Comparison of ENCODE assay signal across 26 cellular contexts in the genomic region with DNA sequence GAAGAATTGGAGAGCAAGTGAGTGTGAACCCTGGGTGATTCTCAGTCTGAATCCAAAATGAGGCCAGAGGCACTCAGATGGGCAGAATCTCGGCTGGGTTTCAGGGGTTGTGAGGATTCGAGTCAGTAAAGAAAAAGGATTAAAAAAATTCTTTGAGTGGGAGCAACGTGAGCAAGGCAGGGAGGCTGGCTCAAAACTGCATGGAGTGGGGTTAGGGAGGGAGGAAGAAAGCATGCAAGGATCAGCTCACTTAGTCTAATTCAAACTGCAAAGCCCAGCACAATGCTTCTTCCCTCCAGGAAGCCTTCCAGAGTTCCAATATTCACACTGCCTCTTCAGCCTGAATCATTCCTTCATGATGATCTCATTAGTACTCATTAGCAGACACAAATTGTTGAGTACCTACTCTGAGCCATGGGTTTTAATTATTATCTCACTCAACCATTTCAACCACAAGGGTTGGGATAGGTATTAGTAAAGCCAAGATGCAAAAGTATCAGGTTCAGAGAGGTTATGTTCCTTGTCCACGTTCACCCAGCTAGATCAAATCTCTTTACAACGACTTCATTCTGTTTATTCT.
DNase-seq lines count a peak whose midpoint lies in the region; ATAC-seq and TF ChIP-seq lines count a peak whose summit lies in the region.
"Had no signal": no experiment of that assay in that cellular context is flagged by ENCODE, and none has a peak within 500 bp of the region (broad histone marks: within the 10 kb centered on the region; RNA-seq: fewer than 3 reads in every experiment).

No MANE protein-coding gene starts in this region.

- no peak overlapping the region for H3K56ac ChIP-seq in mesendoderm (ENCODE audit: low read length)

- H4K8ac ChIP-seq in mesendoderm (ENCODE audit: low read depth, low read length): no peak overlapping the region

- no peak overlapping the region for H3K4me2 ChIP-seq in mesendoderm (ENCODE audit: low read length)

- H3K27me3 ChIP-seq in dorsolateral prefrontal cortex: no peaks in the 10 kb centered on the region
- no peaks in the 10 kb centered on the region for H3K27me3 ChIP-seq in mesendoderm (ENCODE audit: insufficient read depth, low read length, poor library complexity)
- H3K27me3 ChIP-seq: cardiac muscle cell, ovary had no signal

- no peaks in the 10 kb centered on the region for H3K4me1 ChIP-seq in mesendoderm (ENCODE audit: control insufficient read depth, low read depth, low read length)
- H3K4me1 ChIP-seq: adrenal gland had no signal

- no peak overlapping the region for H3K4me3 ChIP-seq in dorsolateral prefrontal cortex
- no peak overlapping the region for H3K4me3 ChIP-seq in mesendoderm (ENCODE audit: low read length)
- H3K4me3 ChIP-seq: adrenal gland, cardiac muscle cell, ovary had no signal

- intact Hi-C loops in dorsolateral prefrontal cortex (cut with DNase I): no loop called here

- no peak overlapping the region for H2BK15ac ChIP-seq in mesendoderm (replicated peaks; ENCODE audit: low read depth)

- H2AK5ac ChIP-seq in mesendoderm (ENCODE audit: low read length): no peak overlapping the region

- no peaks in the 10 kb centered on the region for H3K79me2 ChIP-seq in mesendoderm (ENCODE audit: control insufficient read depth, insufficient read depth, low read length)

- no peak for ATAC-seq in HG03097 (IDR thresholded peaks at IDR 0.05; ENCODE audit: low FRiP score, unreplicated experiment)
- ATAC-seq: activated CD8-positive, alpha-beta memory T cell treated with anti-CD3 and anti-CD28 coated beads, Interleukin-2, amount 10 ng/mL, durations not matched to agents 7 days and 5 days; CD8-positive, alpha-beta T cell; natural killer cell had no signal

- no peak overlapping the region for H3K18ac ChIP-seq in mesendoderm (ENCODE audit: low read length)

- H3K27ac ChIP-seq in dorsolateral prefrontal cortex (peak overlapping the region in 54 of 59 donors; percentile 5 to 86 (median 63)), mesendoderm (ENCODE audit: low read depth, low read length) (no peak overlapping the region)
- H3K27ac ChIP-seq: adrenal gland, cardiac muscle cell, ovary had no signal

- TF ChIP-seq CTCF in dorsolateral prefrontal cortex (IDR thresholded peaks at IDR 0.05 in 54 of 56, conservative IDR thresholded peaks at IDR 0.05 in 2 of 56; ENCODE audit: low read depth in 1 of 56, partially characterized antibody in 56 of 56): no peak

- H3K79me1 ChIP-seq in mesendoderm (ENCODE audit: low read length): no peaks in the 10 kb centered on the region

- no peaks in the 10 kb centered on the region for H3K36me3 ChIP-seq in mesendoderm (ENCODE audit: control insufficient read depth, insufficient read depth, low read length)
- H3K36me3 ChIP-seq: adrenal gland, cardiac muscle cell, ovary had no signal

- no peak overlapping the region for H2BK5ac ChIP-seq in mesendoderm (ENCODE audit: low read length)

- DNase-seq in G401 (ENCODE audit: low spot score): peak; percentile 36
- DNase-seq in NCI-H69 (lab: John Stamatoyannopoulos, UW): peak; percentile 27
- no peak for DNase-seq in dorsolateral prefrontal cortex
- peak; percentile 26 for DNase-seq in mesendoderm
- DNase-seq in NCI-H1092 (lab: John Stamatoyannopoulos, UW): no peak
- no peak for DNase-seq in NCI-H2171 (lab: John Stamatoyannopoulos, UW)
- no peak for DNase-seq in NCI-H187 treated with DMSO at 0.1 percent for 48 hours (lab: John Stamatoyannopoulos, UW)
- DNase-seq: activated CD8-positive, alpha-beta memory T cell treated with anti-CD3 and anti-CD28 coated beads, Interleukin-2, amount 10 ng/mL, durations not matched to agents 7 days and 5 days; activated naive CD4-positive, alpha-beta T cell treated with Interleukin-2 at 50 U/mL for 16 hours; activated T-cell treated with anti-CD3 and anti-CD28 coated beads, Interleukin-2, amount 50 U/mL, for 48 hours; adrenal gland; CD8-positive, alpha-beta T cell; DMS 273 treated with DMSO at 0.1 percent for 48 hours; EL; GOT3; natural killer cell; NCI-H1105 treated with DMSO at 0.1 percent for 48 hours; NCI-H2029 treated with DMSO at 0.1 percent for 48 hours; NK-92 treated with Interleukin-12 subunit alpha and Interleukin-12 subunit beta, amount 100 ng/mL, for 24 hours; ovary; SIG-M5; stimulated activated CD4-positive, alpha-beta T cell treated with anti-CD3 and anti-CD28 coated beads, Interleukin-4, amount 100 ng/mL, for 1 hour; T1000; trophoblast cell had no signal

- no CpG with 5 or more reads among the region's 5 CpGs for WGBS in mesendoderm (ENCODE audit: extremely low coverage, insufficient coverage, low lambda C conversion rate)

- no peak overlapping the region for H3K9ac ChIP-seq in mesendoderm (ENCODE audit: low read length)

- H3K4ac ChIP-seq in mesendoderm (ENCODE audit: low read depth, low read length): no peak overlapping the region

- in situ Hi-C loops in G401 (cut with HindIII; ENCODE audit: low sequenced_read_pairs): no loop called here

- no peak overlapping the region for H2BK120ac ChIP-seq in mesendoderm (ENCODE audit: low read depth, low read length)

- H4K5ac ChIP-seq in mesendoderm (ENCODE audit: low read length): no peak overlapping the region

- H3K23ac ChIP-seq in mesendoderm (ENCODE audit: low read length): no peak overlapping the region

Comparison
In these comparisons a context has a peak if more than half of its experiments do, and no peak if none do; other contexts are left out.
1. DNase-seq: peak in G401 (single experiment), NCI-H69 (single experiment) and mesendoderm (single experiment); none in dorsolateral prefrontal cortex (0 of 10), NCI-H1092 (single experiment), NCI-H2171 (single experiment) and NCI-H187 treated with DMSO at 0.1 percent for 48 hours (single experiment).